In genomic region chr1:34865573-34865972, GRCh38 we compare ENCODE assay signal across 8 cellular contexts. TPM values are rescaled to one million over a fixed set of nuclear protein-coding genes. Genes with fewer than 3 reads are reported as not detected.
DNase-seq lines count a peak whose midpoint lies in the region; ATAC-seq and TF ChIP-seq lines count a peak whose summit lies in the region.

No MANE protein-coding gene starts in this region.

- H3K4me1 Mint-ChIP-seq in H9 = peaks cover 2 to 6% of the 10 kb centered on the region in 2 experiments; a peak in 2 of 4 replicates
- peaks cover 36% of the 10 kb centered on the region for H3K4me1 Mint-ChIP-seq in activated CD8-positive, alpha-beta T cell treated with anti-CD3 and anti-CD28 coated beads, Interleukin-2, amount 10 ng/mL, durations not matched to agents 7 days and 5 days (ENCODE audit: low read depth)

- H4K20me1 ChIP-seq in H9 (ENCODE audit: control insufficient read depth, insufficient read depth, insufficient read length) = no peaks in the 10 kb centered on the region

- no peak overlapping the region for H2BK15ac ChIP-seq in H9 (ENCODE audit: low read depth, low read length)

- H3K4me3 Mint-ChIP-seq in H9 = peak overlapping the region; percentile 55 to 58; a peak in 4 of 5 replicates
- H3K4me3 Mint-ChIP-seq in activated CD8-positive, alpha-beta T cell treated with anti-CD3 and anti-CD28 coated beads, Interleukin-2, amount 10 ng/mL, durations not matched to agents 7 days and 5 days = peak overlapping the region; percentile 16

- H3K27ac ChIP-seq in H9 (ENCODE audit: insufficient read length, low read depth, low read length) = no peak overlapping the region
- H3K27ac ChIP-seq in iPS DF 6.9 (ENCODE audit: low read length) = no peak overlapping the region
- H3K27ac ChIP-seq in spleen = peak overlapping the region; percentile 50 to 91 (median 88)

- H2BK120ac ChIP-seq in H9 (ENCODE audit: low read depth, low read length, poor library complexity, severe bottlenecking) = no peak overlapping the region

- H3K79me1 ChIP-seq in H9 (ENCODE audit: insufficient read depth, low read depth, low read length, poor library complexity, severe bottlenecking) = no peaks in the 10 kb centered on the region

- H3K4me3 ChIP-seq in iPS DF 6.9 (ENCODE audit: low read length) (peak overlapping the region; percentile 49; the same call in 1 of the 2 replicates), spleen (peak overlapping the region; percentile 50 to 88 (median 71))

- DNase-seq in H9 (no peak), iPS DF 6.9 (ENCODE audit: low read depth, low spot score) (no peak), spleen (no peak), globus pallidus (ENCODE audit: low spot score) (no peak), SIG-M5 treated with dmso at 0.1 percent for 504 hours (lab: John Stamatoyannopoulos, UW; ENCODE audit: unreplicated experiment) (no peak), amygdala (lab: John Stamatoyannopoulos, UW) (no peak)
- no peak for DNase-seq in activated CD8-positive, alpha-beta T cell treated with anti-CD3 and anti-CD28 coated beads, Interleukin-2, amount 10 ng/mL, durations not matched to agents 7 days and 5 days

- CTCF ChIA-PET in activated CD8-positive, alpha-beta T cell treated with anti-CD3 and anti-CD28 coated beads, Interleukin-2, amount 10 ng/mL, durations not matched to agents 7 days and 5 days (lab: Charles Lee) = interaction anchor here (1.1 to 9.4 kb wide), 10 partner anchors 9 to 699 kb away, joined by 3 to 147 read pairs (median 8); partner anchors contain the start of genes TMEM35B and ZMYM6

- H3K9me3 ChIP-seq in H9 (ENCODE audit: control insufficient read depth, low read depth, low read length) = no peaks in the 10 kb centered on the region
- H3K9me3 ChIP-seq in iPS DF 6.9 (ENCODE audit: control insufficient read depth, insufficient read depth, low read length) = no peaks in the 10 kb centered on the region
- no peaks in the 10 kb centered on the region for H3K9me3 ChIP-seq in spleen

- H3K79me2 ChIP-seq in H9 (ENCODE audit: insufficient read depth, low read length) = no peaks in the 10 kb centered on the region

- H3T11ph ChIP-seq in H9 (ENCODE audit: low read length) = no peak overlapping the region

- H3K36me3 Mint-ChIP-seq in H9 (ENCODE audit: insufficient read depth in 1 of 3, low read depth in 3 of 3) = no peaks in the 10 kb centered on the region; a peak in 2 of 7 replicates
- H3K36me3 Mint-ChIP-seq in activated CD8-positive, alpha-beta T cell treated with anti-CD3 and anti-CD28 coated beads, Interleukin-2, amount 10 ng/mL, durations not matched to agents 7 days and 5 days (ENCODE audit: low read depth) = no peaks in the 10 kb centered on the region

- no peaks in the 10 kb centered on the region for H3K23me2 ChIP-seq in H9 (ENCODE audit: insufficient read length, low read depth, low read length, poor library complexity, severe bottlenecking)

- no peaks in the 10 kb centered on the region for H3K4me1 ChIP-seq in H9 (ENCODE audit: insufficient read depth, low read length)
- peaks cover 3% of the 10 kb centered on the region; the same call in 1 of the 2 replicates for H3K4me1 ChIP-seq in iPS DF 6.9 (ENCODE audit: control insufficient read depth, insufficient read depth, low read length)
- peaks cover 5 to 49% (median 20%) of the 10 kb centered on the region in 6 donors for H3K4me1 ChIP-seq in spleen

- H4K8ac ChIP-seq in H9 (replicated peaks; ENCODE audit: insufficient read length, low read depth, low read length) = no peak overlapping the region

- H3K18ac ChIP-seq in H9 (ENCODE audit: insufficient read length, low read depth, low read length) = no peak overlapping the region

- intact Hi-C loops in spleen (cut with DNase I; ENCODE audit: low total_unique reads) = no loop called here

- H3K9ac ChIP-seq in H9 (ENCODE audit: extremely low read depth, insufficient read length, low read length) = no peak overlapping the region

- peak overlapping the region; percentile 16; the same call in 1 of the 2 replicates for H3K14ac ChIP-seq in H9 (ENCODE audit: insufficient read depth, low read length)

- H3K27me3 Mint-ChIP-seq in H9 (ENCODE audit: low read depth) = peaks cover 60% of the 10 kb centered on the region
- H3K27me3 Mint-ChIP-seq in activated CD8-positive, alpha-beta T cell treated with anti-CD3 and anti-CD28 coated beads, Interleukin-2, amount 10 ng/mL, durations not matched to agents 7 days and 5 days (ENCODE audit: low read depth) = peaks cover 4% of the 10 kb centered on the region

- no peak overlapping the region for H2BK20ac ChIP-seq in H9 (ENCODE audit: low read depth, low read length, poor library complexity, severe bottlenecking)

- no peak overlapping the region for H2BK12ac ChIP-seq in H9 (ENCODE audit: insufficient read length, low read depth, low read length)

- TF ChIP-seq POLR2A in spleen (IDR thresholded peaks at IDR 0.05) = no peak

- no peak overlapping the region for H3K27ac Mint-ChIP-seq in H9
- H3K27ac Mint-ChIP-seq in activated CD8-positive, alpha-beta T cell treated with anti-CD3 and anti-CD28 coated beads, Interleukin-2, amount 10 ng/mL, durations not matched to agents 7 days and 5 days = peak overlapping the region; percentile 65

- no peak overlapping the region for H3K56ac ChIP-seq in H9 (ENCODE audit: insufficient read length, low read depth, low read length)

- no peak for TF ChIP-seq CTCF in H9 (conservative IDR thresholded peaks at IDR 0.05)
- TF ChIP-seq CTCF in spleen (IDR thresholded peaks at IDR 0.05 in 8 of 11, conservative IDR thresholded peaks at IDR 0.05 in 3 of 11) = no peak

- no peak overlapping the region for H2AFZ ChIP-seq in H9 (ENCODE audit: low read length)

- POLR2A ChIA-PET in activated CD8-positive, alpha-beta T cell treated with anti-CD3 and anti-CD28 coated beads, Interleukin-2, amount 10 ng/mL, durations not matched to agents 7 days and 5 days (lab: Charles Lee) = interaction anchor here (1.0 to 1.6 kb wide), 2 partner anchors 19 to 328 kb away, joined by 3 to 8 read pairs; partner anchors contain the start of gene SFPQ

- H3K27me3 ChIP-seq in H9 (ENCODE audit: insufficient read depth, low read length) (no peaks in the 10 kb centered on the region), iPS DF 6.9 (ENCODE audit: control insufficient read depth, insufficient read depth, low read length) (no peaks in the 10 kb centered on the region), spleen (replicated peaks in 1 of 7) (no peaks in the 10 kb centered on the region)

- H3K36me3 ChIP-seq in iPS DF 6.9 (ENCODE audit: control insufficient read depth, insufficient read depth, low read length) (no peaks in the 10 kb centered on the region), spleen (no peaks in the 10 kb centered on the region)

- H2BK5ac ChIP-seq in H9 (ENCODE audit: insufficient read length, low read length) = no peak overlapping the region

- no peaks in the 10 kb centered on the region for H3K9me3 Mint-ChIP-seq in H9
- H3K9me3 Mint-ChIP-seq in activated CD8-positive, alpha-beta T cell treated with anti-CD3 and anti-CD28 coated beads, Interleukin-2, amount 10 ng/mL, durations not matched to agents 7 days and 5 days (ENCODE audit: insufficient read depth) = no peaks in the 10 kb centered on the region

- H4K5ac ChIP-seq in H9 (ENCODE audit: insufficient read length, low read depth, low read length) = no peak overlapping the region

- H2AK5ac ChIP-seq in H9 (ENCODE audit: insufficient read length, low read length) = no peak overlapping the region

- H3K4me2 ChIP-seq in H9 (ENCODE audit: insufficient read depth, insufficient read length, low read length) = peak overlapping the region; percentile 3

- no peak overlapping the region for H3K4ac ChIP-seq in H9 (ENCODE audit: low read depth, low read length)

- WGBS in H9 (ENCODE audit: extremely low coverage, insufficient read length, low lambda C conversion rate) = no CpG with 5 or more reads among the region's 25 CpGs
- no CpG with 5 or more reads among the region's 25 CpGs for WGBS in iPS DF 6.9 (ENCODE audit: insufficient coverage, insufficient read length)
- WGBS in spleen, 5 donors = 16 to 21% (median 19%) methylated on average over 20 to 25 of the region's 25 CpGs

- ATAC-seq in activated CD8-positive, alpha-beta T cell treated with anti-CD3 and anti-CD28 coated beads, Interleukin-2, amount 10 ng/mL, durations not matched to agents 7 days and 5 days = no peak
- no peak for ATAC-seq in HG03039 (IDR thresholded peaks at IDR 0.05; ENCODE audit: unreplicated experiment)

- no peak overlapping the region for H4K91ac ChIP-seq in H9 (ENCODE audit: insufficient read length, low read depth, low read length)

- no peak overlapping the region for H3K23ac ChIP-seq in H9 (ENCODE audit: insufficient read length, low read depth, low read length)

RNA-seq across cellular contexts. Expression of gene SMIM12, which starts 6.0 kb away (rescaled TPM):
- 40.9 TPM in 2 replicates for total RNA-seq in H9 (2021)
- total RNA-seq in activated CD8-positive, alpha-beta T cell treated with anti-CD3 and anti-CD28 coated beads, Interleukin-2, amount 10 ng/mL, durations not matched to agents 7 days and 5 days = 10 to 100 TPM; 50.4 to 52.2 TPM
- total RNA-seq in spleen = 10 to 100 TPM; 26.9 to 39.6 (median 35.6) TPM
- polyA plus RNA-seq in spleen = 10 to 100 TPM; 15.3 to 31.7 (median 28.1) TPM

Comparison
In these comparisons a context has a peak if more than half of its experiments do, and no peak if none do; other contexts are left out.
1. H3K27ac ChIP-seq: peak in spleen (8 of 8); none in H9 (single experiment) and iPS DF 6.9 (single experiment).